31 cellular contexts compared by ENCODE assay signal in the genomic region with DNA sequence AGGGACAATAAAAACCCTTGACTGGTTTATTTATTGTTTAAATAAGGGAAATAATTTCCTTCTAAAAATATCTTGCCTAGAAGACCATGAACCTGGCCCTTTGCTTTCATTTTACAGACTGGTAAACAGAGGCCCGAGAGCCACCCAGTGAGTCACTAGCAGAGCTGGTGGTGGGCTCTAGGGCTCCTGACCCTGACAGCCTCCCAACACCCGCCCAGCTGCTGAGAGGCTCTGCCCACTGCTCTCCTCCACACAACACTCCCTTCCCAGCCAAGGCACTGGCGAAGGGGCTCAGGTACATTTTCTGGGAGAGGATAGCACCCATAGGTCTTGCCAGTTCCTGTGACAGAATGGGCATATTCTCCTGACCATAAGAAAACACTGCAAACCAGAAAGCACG. TPM values are rescaled to one million over a fixed set of nuclear protein-coding genes. Genes with fewer than 3 reads are reported as not detected.
"Had no signal": no experiment of that assay in that cellular context is flagged by ENCODE, and none has a peak within 500 bp of the region (broad histone marks: within the 10 kb centered on the region; RNA-seq: fewer than 3 reads in every experiment).

No MANE protein-coding gene starts in this region.

- H3K4me3 Mint-ChIP-seq: activated B cell treated with CpG ODN at 0.5 μM for 24 hours; activated CD4-positive, alpha-beta T cell treated with anti-CD3 and anti-CD28 coated beads, Interleukin-2, amount 10 ng/mL, durations not matched to agents 24 days and 14 days; activated CD8-positive, alpha-beta memory T cell treated with anti-CD3 and anti-CD28 coated beads, Interleukin-2, amount 10 ng/mL, durations not matched to agents 7 days and 5 days; activated naive CD4-positive, alpha-beta T cell treated with anti-CD3 and anti-CD28 coated beads, Interleukin-2, amount 50 U/mL, for 24 hours; activated naive CD8-positive, alpha-beta T cell treated with anti-CD3 and anti-CD28 coated beads, Interleukin-2, amount 50 U/mL, for 24 hours; activated T-cell treated with anti-CD3 and anti-CD28 coated beads, Interleukin-2, amount 50 U/mL, for 24 hours; activated T-helper 1 cell treated with anti-CD3 and anti-CD28 coated beads, Interleukin-12 subunit alpha, Interleukin-12 subunit beta, Interleukin-2, Interleukin-4 antibody, amounts not matched to agents 30 ng/mL and 10 ng/mL and 1 ng/mL, durations not matched to agents 14 hours and 24 hours and 36 hours had no signal

- H3K27ac ChIP-seq: brain microvascular endothelial cell, cardiac muscle cell, KMS-11, RWPE1, SJSA1 had no signal

- DNase-seq: activated B cell treated with CpG ODN at 0.5 μM for 24 hours; activated CD4-positive, alpha-beta T cell treated with anti-CD3 and anti-CD28 coated beads for 1 hour; activated CD4-positive, alpha-beta T cell treated with anti-CD3 and anti-CD28 coated beads, Interleukin-2, amount 10 ng/mL, durations not matched to agents 24 days and 14 days; activated CD4-positive, alpha-beta T cell treated with anti-CD3 and anti-CD28 coated beads, Interleukin-2, amount 50 U/mL, for 48 hours; activated CD8-positive, alpha-beta memory T cell treated with anti-CD3 and anti-CD28 coated beads, Interleukin-2, amount 10 ng/mL, durations not matched to agents 7 days and 5 days; activated effector memory CD4-positive, alpha-beta T cell treated with Interleukin-2 at 50 U/mL for 16 hours; activated naive CD4-positive, alpha-beta T cell; activated naive CD8-positive, alpha-beta T cell treated with anti-CD3 and anti-CD28 coated beads, Interleukin-2, amount 50 U/mL, for 24 hours; activated T-cell treated with anti-CD3 and anti-CD28 coated beads, Interleukin-2, amount 50 U/mL, for 24 hours; amniotic stem cell; brain microvascular endothelial cell; MV-4-11; NCI-H1105; NCI-H1436; NCI-H2029 treated with DMSO at 0.1 percent for 48 hours; NCI-H345; NCI-H510A; NCI-H526 treated with DMSO at 0.1 percent for 48 hours; NK-92 treated with Interleukin-12 subunit alpha and Interleukin-12 subunit beta, amount 100 ng/mL, for 24 hours; OCI-M1; SW 1271 had no signal

- H3K9ac ChIP-seq: KMS-11 had no signal

- H3K27ac Mint-ChIP-seq: activated B cell treated with CpG ODN at 0.5 μM for 24 hours; activated CD4-positive, alpha-beta T cell treated with anti-CD3 and anti-CD28 coated beads, Interleukin-2, amount 10 ng/mL, durations not matched to agents 24 days and 14 days; activated CD8-positive, alpha-beta memory T cell treated with anti-CD3 and anti-CD28 coated beads, Interleukin-2, amount 10 ng/mL, durations not matched to agents 7 days and 5 days; activated naive CD4-positive, alpha-beta T cell treated with anti-CD3 and anti-CD28 coated beads, Interleukin-2, amount 50 U/mL, for 24 hours; activated naive CD8-positive, alpha-beta T cell treated with anti-CD3 and anti-CD28 coated beads, Interleukin-2, amount 50 U/mL, for 24 hours; activated T-cell treated with anti-CD3 and anti-CD28 coated beads, Interleukin-2, amount 50 U/mL, for 24 hours; activated T-helper 1 cell treated with anti-CD3 and anti-CD28 coated beads, Interleukin-12 subunit alpha, Interleukin-12 subunit beta, Interleukin-2, Interleukin-4 antibody, amounts not matched to agents 30 ng/mL and 10 ng/mL and 1 ng/mL, durations not matched to agents 14 hours and 24 hours and 36 hours had no signal

- H3K27me3 ChIP-seq: brain microvascular endothelial cell, cardiac muscle cell, SJSA1 had no signal

- H3K4me1 Mint-ChIP-seq: activated B cell treated with CpG ODN at 0.5 μM for 24 hours; activated CD4-positive, alpha-beta T cell treated with anti-CD3 and anti-CD28 coated beads, Interleukin-2, amount 10 ng/mL, durations not matched to agents 24 days and 14 days; activated naive CD4-positive, alpha-beta T cell treated with anti-CD3 and anti-CD28 coated beads, Interleukin-2, amount 50 U/mL, for 24 hours; activated naive CD8-positive, alpha-beta T cell treated with anti-CD3 and anti-CD28 coated beads, Interleukin-2, amount 50 U/mL, for 24 hours had no signal

- H3K4me3 ChIP-seq: cardiac muscle cell, SJSA1 had no signal

- H3K36me3 ChIP-seq: cardiac muscle cell, SJSA1 had no signal

- H3K27me3 Mint-ChIP-seq: activated B cell treated with CpG ODN at 0.5 μM for 24 hours; activated CD4-positive, alpha-beta T cell treated with anti-CD3 and anti-CD28 coated beads, Interleukin-2, amount 10 ng/mL, durations not matched to agents 24 days and 14 days; activated CD8-positive, alpha-beta memory T cell treated with anti-CD3 and anti-CD28 coated beads, Interleukin-2, amount 10 ng/mL, durations not matched to agents 7 days and 5 days; activated naive CD4-positive, alpha-beta T cell treated with anti-CD3 and anti-CD28 coated beads, Interleukin-2, amount 50 U/mL, for 24 hours; activated naive CD8-positive, alpha-beta T cell treated with anti-CD3 and anti-CD28 coated beads, Interleukin-2, amount 50 U/mL, for 24 hours; activated T-cell treated with anti-CD3 and anti-CD28 coated beads, Interleukin-2, amount 50 U/mL, for 24 hours had no signal

- H3K9me3 Mint-ChIP-seq: activated B cell treated with CpG ODN at 0.5 μM for 24 hours; activated CD4-positive, alpha-beta T cell treated with anti-CD3 and anti-CD28 coated beads, Interleukin-2, amount 10 ng/mL, durations not matched to agents 24 days and 14 days; activated naive CD4-positive, alpha-beta T cell treated with anti-CD3 and anti-CD28 coated beads, Interleukin-2, amount 50 U/mL, for 24 hours; activated naive CD8-positive, alpha-beta T cell treated with anti-CD3 and anti-CD28 coated beads, Interleukin-2, amount 50 U/mL, for 24 hours; activated T-cell treated with anti-CD3 and anti-CD28 coated beads, Interleukin-2, amount 50 U/mL, for 24 hours; activated T-helper 1 cell treated with anti-CD3 and anti-CD28 coated beads, Interleukin-12 subunit alpha, Interleukin-12 subunit beta, Interleukin-2, Interleukin-4 antibody, amounts not matched to agents 30 ng/mL and 10 ng/mL and 1 ng/mL, durations not matched to agents 14 hours and 24 hours and 36 hours had no signal

- ATAC-seq: activated CD8-positive, alpha-beta memory T cell treated with anti-CD3 and anti-CD28 coated beads, Interleukin-2, amount 10 ng/mL, durations not matched to agents 7 days and 5 days; activated naive CD8-positive, alpha-beta T cell treated with anti-CD3 and anti-CD28 coated beads, Interleukin-2, amount 50 U/mL, for 24 hours; Panc1; SK-N-SH treated with all-trans-retinoic acid at 6 μM for 48 hours had no signal

- H3K9me3 ChIP-seq: SJSA1 had no signal

RNA-seq across cellular contexts. Expression of a gene that starts 18.1 kb away (rescaled TPM):
- total RNA-seq: activated T-helper 1 cell treated with anti-CD3 and anti-CD28 coated beads, Interleukin-12 subunit alpha, Interleukin-12 subunit beta, Interleukin-2, Interleukin-4 antibody, amounts not matched to agents 30 ng/mL and 10 ng/mL and 1 ng/mL, durations not matched to agents 14 hours and 24 hours and 36 hours; cardiac muscle cell; MCF 10A; SJSA1; T-helper 1 cell treated with Interleukin-12 subunit alpha and Interleukin-12 subunit beta and Interleukin-4 antibody, amounts not matched to agents 30 ng/mL and 1 ng/mL, for 36 hours had no signal
